In genomic region chr1:110588486-110588885, GRCh38 we compare ENCODE assay signal across 8 cellular contexts. TPM values are rescaled to one million over a fixed set of nuclear protein-coding genes. Genes with fewer than 3 reads are reported as not detected.
"Had no signal": no experiment of that assay in that cellular context is flagged by ENCODE, and none has a peak within 500 bp of the region (broad histone marks: within the 10 kb centered on the region; RNA-seq: fewer than 3 reads in every experiment).

No MANE protein-coding gene starts in this region.

- H3K4me3 ChIP-seq: GM23248, GM23338, HAP-1 had no signal

- H3K27ac ChIP-seq: GM23248 had no signal

- DNase-seq: GM23248, GOT3, H7, H9, HCEC 1CT, HFFc6 had no signal

- H3K36me3 ChIP-seq: HAP-1 had no signal

- H3K9me3 ChIP-seq: HAP-1 had no signal

- H3K4me1 ChIP-seq: HAP-1 had no signal

RNA-seq across cellular contexts. Expression of gene KCNA2, which starts 17.7 kb away (rescaled TPM):
- total RNA-seq: GM23248, HFFc6 had no signal
- polyA plus RNA-seq: GM23248 had no signal
